30 cellular contexts compared by ENCODE assay signal in genomic region chr20:25459111-25459830, GRCh38.
"Had no signal": no experiment of that assay in that cellular context is flagged by ENCODE, and none has a peak within 500 bp of the region (broad histone marks: within the 10 kb centered on the region; RNA-seq: fewer than 3 reads in every experiment).

No MANE protein-coding gene starts in this region.

- H3K4me3 Mint-ChIP-seq: activated B cell treated with CpG ODN at 0.5 μM for 24 hours; activated CD4-positive, alpha-beta memory T cell treated with anti-CD3 and anti-CD28 coated beads for 36 hours; activated CD4-positive, alpha-beta T cell treated with anti-CD3 and anti-CD28 coated beads, Interleukin-2, amount 10 ng/mL, durations not matched to agents 7 days and 5 days; activated naive CD4-positive, alpha-beta T cell treated with anti-CD3 and anti-CD28 coated beads, Interleukin-2, amount 10 ng/mL, durations not matched to agents 7 days and 5 days; activated naive CD8-positive, alpha-beta T cell treated with anti-CD3 and anti-CD28 coated beads for 36 hours; T-cell had no signal

- H3K9me3 Mint-ChIP-seq: activated B cell treated with CpG ODN at 0.5 μM for 24 hours; activated CD4-positive, alpha-beta memory T cell treated with anti-CD3 and anti-CD28 coated beads for 36 hours; activated CD4-positive, alpha-beta T cell treated with anti-CD3 and anti-CD28 coated beads, Interleukin-2, amount 10 ng/mL, durations not matched to agents 7 days and 5 days; activated naive CD4-positive, alpha-beta T cell treated with anti-CD3 and anti-CD28 coated beads, Interleukin-2, amount 10 ng/mL, durations not matched to agents 7 days and 5 days; activated naive CD8-positive, alpha-beta T cell treated with anti-CD3 and anti-CD28 coated beads for 36 hours; activated T-helper 2 cell treated with anti-CD3 and anti-CD28 coated beads, Interferon-gamma antibody, Interleukin-2, Interleukin-4, amounts not matched to agents 10 μg/mL and 5 μg/mL and 100 μg/mL, durations not matched to agents 14 hours and 24 hours and 36 hours; T-cell had no signal

- H3K27me3 ChIP-seq: brain microvascular endothelial cell, cardiac muscle cell, MG63 had no signal

- DNase-seq: activated B cell treated with CpG ODN at 0.5 μM for 24 hours; activated CD4-positive, alpha-beta memory T cell treated with anti-CD3 and anti-CD28 coated beads for 36 hours; activated CD4-positive, alpha-beta T cell treated with anti-CD3 and anti-CD28 coated beads for 1 hour; activated CD4-positive, alpha-beta T cell treated with anti-CD3 and anti-CD28 coated beads, Interleukin-2, amount 10 ng/mL, durations not matched to agents 7 days and 5 days; activated gamma-delta T cell treated with Interleukin-2 at 50 U/mL for 16 hours; activated naive CD4-positive, alpha-beta T cell treated with anti-CD3 and anti-CD28 coated beads, Interleukin-2, amount 10 ng/mL, durations not matched to agents 7 days and 5 days; activated naive CD8-positive, alpha-beta T cell treated with anti-CD3 and anti-CD28 coated beads for 36 hours; activated T-cell treated with anti-CD3 and anti-CD28 coated beads for 4 hours; activated T-cell treated with anti-CD3 and anti-CD28 coated beads, Interleukin-2, amount 50 U/mL, for 48 hours; brain microvascular endothelial cell; MG63; MV-4-11; NCI-H1092 treated with DMSO at 0.1 percent for 48 hours; NCI-H1417 treated with DMSO at 0.1 percent for 48 hours; NCI-H1694 treated with DMSO at 0.1 percent for 48 hours; NCI-H2029 treated with DMSO at 0.1 percent for 48 hours; NCI-H345; NCI-H510A; NCI-H526 treated with DMSO at 0.1 percent for 48 hours; NCI-H82; OCI-M1; RPMI8226; T-cell; T-helper 2 cell; T1000 had no signal

- H3K36me3 ChIP-seq: MG63 had no signal

- H3K27ac Mint-ChIP-seq: activated B cell treated with CpG ODN at 0.5 μM for 24 hours; activated CD4-positive, alpha-beta memory T cell treated with anti-CD3 and anti-CD28 coated beads for 36 hours; activated CD4-positive, alpha-beta T cell treated with anti-CD3 and anti-CD28 coated beads, Interleukin-2, amount 10 ng/mL, durations not matched to agents 7 days and 5 days; activated naive CD4-positive, alpha-beta T cell treated with anti-CD3 and anti-CD28 coated beads, Interleukin-2, amount 10 ng/mL, durations not matched to agents 7 days and 5 days; activated naive CD8-positive, alpha-beta T cell treated with anti-CD3 and anti-CD28 coated beads for 36 hours; activated T-helper 2 cell treated with anti-CD3 and anti-CD28 coated beads, Interferon-gamma antibody, Interleukin-2, Interleukin-4, amounts not matched to agents 10 μg/mL and 5 μg/mL and 100 μg/mL, durations not matched to agents 14 hours and 24 hours and 36 hours; T-cell had no signal

- H3K4me1 Mint-ChIP-seq: activated naive CD4-positive, alpha-beta T cell treated with anti-CD3 and anti-CD28 coated beads, Interleukin-2, amount 10 ng/mL, durations not matched to agents 7 days and 5 days; activated naive CD8-positive, alpha-beta T cell treated with anti-CD3 and anti-CD28 coated beads for 36 hours had no signal

- H3K27me3 Mint-ChIP-seq: activated B cell treated with CpG ODN at 0.5 μM for 24 hours; activated CD4-positive, alpha-beta memory T cell treated with anti-CD3 and anti-CD28 coated beads for 36 hours; activated CD4-positive, alpha-beta T cell treated with anti-CD3 and anti-CD28 coated beads, Interleukin-2, amount 10 ng/mL, durations not matched to agents 7 days and 5 days; activated naive CD4-positive, alpha-beta T cell treated with anti-CD3 and anti-CD28 coated beads, Interleukin-2, amount 10 ng/mL, durations not matched to agents 7 days and 5 days; activated naive CD8-positive, alpha-beta T cell treated with anti-CD3 and anti-CD28 coated beads for 36 hours; T-cell had no signal

- H3K27ac ChIP-seq: brain microvascular endothelial cell, cardiac muscle cell, SK-N-MC had no signal

- H3K9me3 ChIP-seq: MG63 had no signal

- H3K36me3 Mint-ChIP-seq: activated CD4-positive, alpha-beta memory T cell treated with anti-CD3 and anti-CD28 coated beads for 36 hours; activated naive CD4-positive, alpha-beta T cell treated with anti-CD3 and anti-CD28 coated beads, Interleukin-2, amount 10 ng/mL, durations not matched to agents 7 days and 5 days; T-cell had no signal

- ATAC-seq: Panc1, Right ventricle myocardium inferior, T-cell had no signal

- H3K4me3 ChIP-seq: cardiac muscle cell, MG63, SK-N-MC had no signal
